20 cellular contexts compared by ENCODE assay signal in genomic region chr4:158776106-158776505, GRCh38. TPM values are rescaled to one million over a fixed set of nuclear protein-coding genes. Genes with fewer than 3 reads are reported as not detected.
DNase-seq lines count a peak whose midpoint lies in the region; ATAC-seq and TF ChIP-seq lines count a peak whose summit lies in the region.
"Had no signal": no experiment of that assay in that cellular context is flagged by ENCODE, and none has a peak within 500 bp of the region (broad histone marks: within the 10 kb centered on the region; RNA-seq: fewer than 3 reads in every experiment).

No MANE protein-coding gene starts in this region.

- ATAC-seq in thoracic aorta (ENCODE audit: insufficient number of reproducible peaks, low FRiP score, low read depth), result no peak
- ATAC-seq in HG03520 (IDR thresholded peaks at IDR 0.05; ENCODE audit: unreplicated experiment), result no peak
- ATAC-seq in naive thymus-derived CD4-positive, alpha-beta T cell, result no peak
- no peak for ATAC-seq in HG03139 (IDR thresholded peaks at IDR 0.05; ENCODE audit: unreplicated experiment)
- ATAC-seq: CD8-positive, alpha-beta T cell had no signal

- H3K9me3 Mint-ChIP-seq in naive thymus-derived CD4-positive, alpha-beta T cell, result no peaks in the 10 kb centered on the region
- H3K9me3 Mint-ChIP-seq: CD8-positive, alpha-beta T cell had no signal

- no peaks in the 10 kb centered on the region for H3K36me3 ChIP-seq in thoracic aorta
- H3K36me3 ChIP-seq in naive thymus-derived CD4-positive, alpha-beta T cell (ENCODE audit: control insufficient read depth in 2 of 3, insufficient read depth in 3 of 3, low read length in 3 of 3), result no peaks in the 10 kb centered on the region
- H3K36me3 ChIP-seq: MG63, Peyer's patch had no signal

- H3K27ac ChIP-seq in VCaP (0 out of 2 replicates have a peak overlapping the region, but pooled peaks have one; percentile 69), caudate nucleus (ENCODE audit: low read depth, low read length) (peak overlapping the region; percentile 19), thoracic aorta (peak overlapping the region; percentile 71 to 73)
- no peak overlapping the region for H3K27ac ChIP-seq in naive thymus-derived CD4-positive, alpha-beta T cell (ENCODE audit: low read depth, low read length)
- H3K27ac ChIP-seq: HL-60 had no signal

- POLR2A ChIA-PET in naive thymus-derived CD4-positive, alpha-beta T cell (lab: Charles Lee), result interaction anchor here (1.5 kb wide), 1 partner anchor 35 kb away, joined by 3 read pairs; no protein-coding TSS in a partner anchor

- H3K4me1 Mint-ChIP-seq in naive thymus-derived CD4-positive, alpha-beta T cell, result peaks cover 17 to 60% (median 55%) of the 10 kb centered on the region in 7 donors

- H3K4me1 ChIP-seq in thoracic aorta (ENCODE audit: control insufficient read depth in 1 of 2, low read depth in 2 of 2), result peaks cover 37 to 86% of the 10 kb centered on the region in 2 donors
- peaks cover 0 to 5% of the 10 kb centered on the region in 2 donors for H3K4me1 ChIP-seq in naive thymus-derived CD4-positive, alpha-beta T cell (ENCODE audit: control insufficient read depth in 2 of 2, insufficient read depth in 2 of 2, low read length in 2 of 2)

- CTCF ChIA-PET in naive thymus-derived CD4-positive, alpha-beta T cell (lab: Charles Lee), result no interaction called here

- intact Hi-C loops in naive thymus-derived CD4-positive, alpha-beta T cell (cut with micrococcal nuclease), result no loop called here

- peaks cover 0 to 2% (median 0%) of the 10 kb centered on the region in 5 donors for H3K36me3 Mint-ChIP-seq in naive thymus-derived CD4-positive, alpha-beta T cell
- H3K36me3 Mint-ChIP-seq: CD8-positive, alpha-beta T cell had no signal

- H3K4me3 Mint-ChIP-seq in naive thymus-derived CD4-positive, alpha-beta T cell, result no peak overlapping the region
- H3K4me3 Mint-ChIP-seq: CD8-positive, alpha-beta T cell had no signal

- no peaks in the 10 kb centered on the region for H3K27me3 Mint-ChIP-seq in naive thymus-derived CD4-positive, alpha-beta T cell

- H3K4me3 ChIP-seq in thoracic aorta, result no peak overlapping the region
- H3K4me3 ChIP-seq in naive thymus-derived CD4-positive, alpha-beta T cell (ENCODE audit: low read length), result no peak overlapping the region
- H3K4me3 ChIP-seq: MG63, Peyer's patch had no signal

- H3K9me3 ChIP-seq in thoracic aorta, result no peaks in the 10 kb centered on the region
- H3K9me3 ChIP-seq in naive thymus-derived CD4-positive, alpha-beta T cell (ENCODE audit: control insufficient read depth in 2 of 3, low read length in 3 of 3), result no peaks in the 10 kb centered on the region
- H3K9me3 ChIP-seq: MG63, Peyer's patch had no signal

- TF ChIP-seq CTCF in VCaP (conservative IDR thresholded peaks at IDR 0.05) (no peak), thoracic aorta (IDR thresholded peaks at IDR 0.05) (no peak)

- DNase-seq in caudate nucleus (lab: John Stamatoyannopoulos, UW), result no peak
- DNase-seq in pons (ENCODE audit: low spot score), result peak; percentile 24
- no peak for DNase-seq in thoracic aorta (ENCODE audit: low spot score)
- no peak for DNase-seq in naive thymus-derived CD4-positive, alpha-beta T cell
- DNase-seq: CD8-positive, alpha-beta T cell; DND-41; GDM1; KG1; MG63; NCI-H1105; NCI-H187; NCI-H2171; NCI-H446 treated with DMSO at 0.1 percent for 48 hours; NCI-H82; Peyer's patch; SHP77 had no signal

- H3K27ac Mint-ChIP-seq in naive thymus-derived CD4-positive, alpha-beta T cell, result no peak overlapping the region
- H3K27ac Mint-ChIP-seq: CD8-positive, alpha-beta T cell had no signal

- no peaks in the 10 kb centered on the region for H3K27me3 ChIP-seq in thoracic aorta (replicated peaks; ENCODE audit: insufficient read depth)
- no peaks in the 10 kb centered on the region for H3K27me3 ChIP-seq in naive thymus-derived CD4-positive, alpha-beta T cell (ENCODE audit: control insufficient read depth in 2 of 2, insufficient read depth in 2 of 2, low read length in 2 of 2)
- H3K27me3 ChIP-seq: MG63, Peyer's patch had no signal

RNA-seq across cellular contexts. Expression of gene FNIP2, which starts 7.3 kb away (rescaled TPM):
- 100 to 1,000 TPM in 1 of 2 donors, 10 to 100 TPM in 1; 47.9 to 121 TPM for total RNA-seq in thoracic aorta
- 10 to 100 TPM in 4 of 5 experiments, 1 to 10 TPM in 1; 9.8 to 19.5 (median 11.5) TPM for total RNA-seq in naive thymus-derived CD4-positive, alpha-beta T cell
- 1 to 10 TPM; 2.3 to 3.9 TPM for polyA plus RNA-seq in naive thymus-derived CD4-positive, alpha-beta T cell

RNA-seq across cellular contexts. Expression of gene PPID, which starts 52.9 kb away (rescaled TPM):
- 10 to 100 TPM in 1 of 2 donors, 1 to 10 TPM in 1; 8.3 to 12.8 TPM for total RNA-seq in thoracic aorta
- 10 to 100 TPM; 13.4 to 46.1 (median 26.5) TPM for total RNA-seq in naive thymus-derived CD4-positive, alpha-beta T cell
- polyA plus RNA-seq in naive thymus-derived CD4-positive, alpha-beta T cell, result 10 to 100 TPM; 47.0 to 52.0 TPM
